18 cellular contexts compared by ENCODE assay signal in the genomic region with DNA sequence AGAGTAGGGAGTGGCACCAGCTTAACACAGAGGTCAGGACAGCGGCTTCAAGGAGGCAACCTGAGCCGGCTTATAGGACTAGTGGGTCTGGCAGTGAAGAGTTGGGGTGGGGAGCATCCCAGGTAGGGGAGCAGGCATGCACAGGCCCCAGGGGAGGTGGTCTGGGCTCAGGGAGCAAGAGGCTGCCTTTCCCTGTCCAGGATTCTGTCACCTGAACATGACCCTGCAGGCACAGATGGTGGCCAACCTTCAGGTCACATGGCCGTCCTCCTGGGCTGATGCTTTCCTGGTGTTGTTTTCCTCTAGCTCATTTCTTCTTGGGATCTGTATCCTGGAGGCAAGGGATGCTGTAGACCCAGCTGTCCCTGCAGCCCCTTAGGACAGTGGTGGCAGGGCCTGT. TPM values are rescaled to one million over a fixed set of nuclear protein-coding genes. Genes with fewer than 3 reads are reported as not detected.
A peak's percentile ranks its signal among the peaks of the same experiment; 100 is the strongest.
DNase-seq lines count a peak whose midpoint lies in the region; ATAC-seq, FAIRE-seq and TF ChIP-seq lines count a peak whose summit lies in the region.
"Had no signal": no experiment of that assay in that cellular context is flagged by ENCODE, and none has a peak within 500 bp of the region (broad histone marks: within the 10 kb centered on the region; RNA-seq: fewer than 3 reads in every experiment).

No MANE protein-coding gene starts in this region.

- H2BK120ac ChIP-seq in mesenchymal stem cell (ENCODE audit: low read depth, low read length), result no peak overlapping the region

- no peak overlapping the region for H3K9ac ChIP-seq in mesenchymal stem cell (ENCODE audit: low read length)

- peaks cover 1% of the 10 kb centered on the region for H3K36me3 Mint-ChIP-seq in activated naive CD8-positive, alpha-beta T cell treated with anti-CD3 and anti-CD28 coated beads, Interleukin-2, amount 10 ng/mL, durations not matched to agents 7 days and 5 days
- H3K36me3 Mint-ChIP-seq in activated naive CD8-positive, alpha-beta T cell treated with anti-CD3 and anti-CD28 coated beads, Interleukin-2, amount 50 U/mL, for 24 hours (ENCODE audit: low read depth), result peaks cover 6% of the 10 kb centered on the region

- H2BK5ac ChIP-seq in mesenchymal stem cell (ENCODE audit: low read depth, low read length, poor library complexity, severe bottlenecking), result no peak overlapping the region

- ATAC-seq in activated naive CD8-positive, alpha-beta T cell treated with anti-CD3 and anti-CD28 coated beads, Interleukin-2, amount 10 ng/mL, durations not matched to agents 7 days and 5 days (ENCODE audit: low read depth), result no peak
- ATAC-seq in activated naive CD8-positive, alpha-beta T cell treated with anti-CD3 and anti-CD28 coated beads, Interleukin-2, amount 50 U/mL, for 24 hours, result no peak

- H2AFZ ChIP-seq in mesenchymal stem cell (ENCODE audit: low read depth, low read length), result no peak overlapping the region

- H3K4me3 ChIP-seq in mesenchymal stem cell (ENCODE audit: insufficient read depth in 1 of 2, low read depth in 1 of 2, low read length in 2 of 2) (no peak overlapping the region), spleen (no peak overlapping the region)
- H3K4me3 ChIP-seq: HAP-1 had no signal

- no peak overlapping the region for H3K18ac ChIP-seq in mesenchymal stem cell (ENCODE audit: low read depth in 1 of 2, low read length in 2 of 2)

- FAIRE-seq in GM12892 (lab: Jason Lieb, UNC), result no peak
- FAIRE-seq: GM12891, H1 had no signal

- H3K4me1 Mint-ChIP-seq in activated naive CD8-positive, alpha-beta T cell treated with anti-CD3 and anti-CD28 coated beads, Interleukin-2, amount 10 ng/mL, durations not matched to agents 7 days and 5 days, result no peaks in the 10 kb centered on the region
- H3K4me1 Mint-ChIP-seq in activated naive CD8-positive, alpha-beta T cell treated with anti-CD3 and anti-CD28 coated beads, Interleukin-2, amount 50 U/mL, for 24 hours, result no peaks in the 10 kb centered on the region
- H3K4me1 Mint-ChIP-seq: CD4-positive, alpha-beta memory T cell had no signal

- H3K27ac ChIP-seq in RWPE1, result peak overlapping the region; percentile 3; the same call in 1 of the 2 replicates
- H3K27ac ChIP-seq in mesenchymal stem cell (ENCODE audit: low read length, poor library complexity, severe bottlenecking), result no peak overlapping the region
- no peak overlapping the region for H3K27ac ChIP-seq in spleen
- H3K27ac ChIP-seq: C4-2B had no signal

- no peak overlapping the region for H4K8ac ChIP-seq in mesenchymal stem cell (ENCODE audit: low read length)

- H2BK12ac ChIP-seq in mesenchymal stem cell (ENCODE audit: low read length in 2 of 2), result no peak overlapping the region

- H3K14ac ChIP-seq in mesenchymal stem cell (ENCODE audit: low read length in 2 of 2), result no peak overlapping the region

- intact Hi-C loops in spleen (cut with DNase I; ENCODE audit: low total_unique reads), result no loop called here

- no peak overlapping the region for H3K4me3 Mint-ChIP-seq in activated naive CD8-positive, alpha-beta T cell treated with anti-CD3 and anti-CD28 coated beads, Interleukin-2, amount 10 ng/mL, durations not matched to agents 7 days and 5 days
- H3K4me3 Mint-ChIP-seq in activated naive CD8-positive, alpha-beta T cell treated with anti-CD3 and anti-CD28 coated beads, Interleukin-2, amount 50 U/mL, for 24 hours, result no peak overlapping the region
- H3K4me3 Mint-ChIP-seq: B cell, HFFc6 had no signal

- H3K23ac ChIP-seq in mesenchymal stem cell (ENCODE audit: low read length in 2 of 2), result no peak overlapping the region

- no peaks in the 10 kb centered on the region for H3K9me3 ChIP-seq in mesenchymal stem cell (ENCODE audit: control insufficient read depth, low read length)
- H3K9me3 ChIP-seq in spleen, result no peaks in the 10 kb centered on the region
- H3K9me3 ChIP-seq: HAP-1 had no signal

- TF ChIP-seq CTCF in RWPE1 (conservative IDR thresholded peaks at IDR 0.05; ENCODE audit: low read depth), result no peak
- TF ChIP-seq CTCF in spleen (IDR thresholded peaks at IDR 0.05 in 8 of 11, conservative IDR thresholded peaks at IDR 0.05 in 3 of 11), result no peak

- no peak overlapping the region for H2AK5ac ChIP-seq in mesenchymal stem cell (ENCODE audit: low read length, severe bottlenecking)

- H2BK15ac ChIP-seq in mesenchymal stem cell (ENCODE audit: low read depth, poor library complexity, severe bottlenecking), result no peak overlapping the region

- peaks cover 58 to 71% of the 10 kb centered on the region in 2 experiments for H3K36me3 ChIP-seq in mesenchymal stem cell (ENCODE audit: control insufficient read depth in 1 of 2, insufficient read depth in 2 of 2, low read depth in 1 of 2, low read length in 2 of 2)
- H3K36me3 ChIP-seq in spleen, result peaks cover 0 to 78% (median 45%) of the 10 kb centered on the region in 6 donors

- H3K4me1 ChIP-seq in mesenchymal stem cell (ENCODE audit: control insufficient read depth, insufficient read depth, low read depth, low read length), result peaks cover 3% of the 10 kb centered on the region
- peaks cover 0 to 19% (median 9%) of the 10 kb centered on the region in 6 donors for H3K4me1 ChIP-seq in spleen
- H3K4me1 ChIP-seq: HAP-1 had no signal

- H3K27me3 Mint-ChIP-seq in activated naive CD8-positive, alpha-beta T cell treated with anti-CD3 and anti-CD28 coated beads, Interleukin-2, amount 10 ng/mL, durations not matched to agents 7 days and 5 days, result no peaks in the 10 kb centered on the region
- H3K27me3 Mint-ChIP-seq in activated naive CD8-positive, alpha-beta T cell treated with anti-CD3 and anti-CD28 coated beads, Interleukin-2, amount 50 U/mL, for 24 hours, result no peaks in the 10 kb centered on the region
- H3K27me3 Mint-ChIP-seq: B cell; CD4-positive, alpha-beta memory T cell had no signal

- no peak overlapping the region for H3K4me2 ChIP-seq in mesenchymal stem cell (ENCODE audit: low read length, poor library complexity, severe bottlenecking)

- H4K91ac ChIP-seq in mesenchymal stem cell (ENCODE audit: low read length), result peak overlapping the region; percentile 65

- DNase-seq in activated naive CD8-positive, alpha-beta T cell treated with anti-CD3 and anti-CD28 coated beads, Interleukin-2, amount 10 ng/mL, durations not matched to agents 7 days and 5 days, result no peak
- DNase-seq in activated naive CD8-positive, alpha-beta T cell treated with anti-CD3 and anti-CD28 coated beads, Interleukin-2, amount 50 U/mL, for 24 hours, result no peak
- DNase-seq in RWPE1 (ENCODE audit: low spot score) (no peak), mesenchymal stem cell (no peak), spleen (peak; percentile 54), HCEC 1CT (no peak), GM12892 (ENCODE audit: insufficient read length) (no peak)
- no peak for DNase-seq in activated CD4-positive, alpha-beta T cell treated with anti-CD3 and anti-CD28 coated beads for 1 hour
- DNase-seq: ACHN; CD4-positive, alpha-beta memory T cell; DMS79; HFFc6 had no signal

- 99% methylated on average over 3 of the region's 3 CpGs for WGBS in mesenchymal stem cell
- WGBS in spleen, 5 donors, result 89 to 94% (median 92%) methylated on average over 3 of the region's 3 CpGs

- H3K27me3 ChIP-seq in mesenchymal stem cell (ENCODE audit: control insufficient read depth in 1 of 2, insufficient read depth in 1 of 2, low read length in 2 of 2), result no peaks in the 10 kb centered on the region
- H3K27me3 ChIP-seq in spleen (replicated peaks in 1 of 7), result no peaks in the 10 kb centered on the region

- H3K9me3 Mint-ChIP-seq in activated naive CD8-positive, alpha-beta T cell treated with anti-CD3 and anti-CD28 coated beads, Interleukin-2, amount 10 ng/mL, durations not matched to agents 7 days and 5 days, result no peaks in the 10 kb centered on the region
- H3K9me3 Mint-ChIP-seq in activated naive CD8-positive, alpha-beta T cell treated with anti-CD3 and anti-CD28 coated beads, Interleukin-2, amount 50 U/mL, for 24 hours, result no peaks in the 10 kb centered on the region
- H3K9me3 Mint-ChIP-seq: CD4-positive, alpha-beta memory T cell; HFFc6 had no signal

- TF ChIP-seq POLR2A in spleen (IDR thresholded peaks at IDR 0.05) (no peak), GM12892 (IDR thresholded peaks at IDR 0.05; ENCODE audit: low read depth, low read length) (no peak)

- H3K79me1 ChIP-seq in mesenchymal stem cell (replicated peaks; ENCODE audit: low read length, poor library complexity, severe bottlenecking), result peaks cover 3% of the 10 kb centered on the region

- H3K4ac ChIP-seq in mesenchymal stem cell (ENCODE audit: low read depth in 1 of 2, low read length in 2 of 2), result no peak overlapping the region

- POLR2A ChIA-PET in activated naive CD8-positive, alpha-beta T cell treated with anti-CD3 and anti-CD28 coated beads, Interleukin-2, amount 10 ng/mL, durations not matched to agents 7 days and 5 days (lab: Charles Lee), result no interaction called here
- POLR2A ChIA-PET in RWPE1 (lab: Yijun Ruan, JAX; ENCODE audit: low non-redundant PET), result no interaction called here

- CTCF ChIA-PET in RWPE1 (lab: Yijun Ruan, JAX), result no interaction called here

- H3K27ac Mint-ChIP-seq in activated naive CD8-positive, alpha-beta T cell treated with anti-CD3 and anti-CD28 coated beads, Interleukin-2, amount 10 ng/mL, durations not matched to agents 7 days and 5 days, result peak overlapping the region; percentile 3
- H3K27ac Mint-ChIP-seq in activated naive CD8-positive, alpha-beta T cell treated with anti-CD3 and anti-CD28 coated beads, Interleukin-2, amount 50 U/mL, for 24 hours, result no peak overlapping the region
- H3K27ac Mint-ChIP-seq: HFFc6 had no signal

RNA-seq across cellular contexts. Expression of a gene that starts 3.5 kb away (rescaled TPM):
- total RNA-seq in activated naive CD8-positive, alpha-beta T cell treated with anti-CD3 and anti-CD28 coated beads, Interleukin-2, amount 10 ng/mL, durations not matched to agents 7 days and 5 days, result 1 to 10 TPM; 1.0 TPM
- polyA plus RNA-seq in mesenchymal stem cell (2013, experiment 1 of 2), result 0.29 TPM
- 0.22 TPM for polyA plus RNA-seq in mesenchymal stem cell (2013, experiment 2 of 2)
- 1 to 10 TPM in 2 of 7 donors, under 1 TPM in 5; 0.26 to 1.9 (median 0.92) TPM for total RNA-seq in spleen
- 1 to 10 TPM in 1 of 3 donors, under 1 TPM in 2; 0.61 to 1.8 (median 0.74) TPM for polyA plus RNA-seq in spleen
- 1.8 TPM for polyA plus RNA-seq in GM12892 (2012; ENCODE audit: missing spikeins)
- total RNA-seq: G401 had no signal

RNA-seq across cellular contexts. Expression of a gene that starts 17.3 kb away (rescaled TPM):
- total RNA-seq in activated naive CD8-positive, alpha-beta T cell treated with anti-CD3 and anti-CD28 coated beads, Interleukin-2, amount 10 ng/mL, durations not matched to agents 7 days and 5 days, result 10 to 100 TPM; 43.6 to 53.2 TPM
- polyA plus RNA-seq in mesenchymal stem cell (2013, experiment 1 of 2), result 25.6 TPM
- 26.0 TPM for polyA plus RNA-seq in mesenchymal stem cell (2013, experiment 2 of 2)
- total RNA-seq in spleen, result 10 to 100 TPM; 38.1 to 50.7 (median 49.4) TPM
- 10 to 100 TPM; 39.3 to 69.1 (median 58.0) TPM for polyA plus RNA-seq in spleen
- 25.4 TPM for polyA plus RNA-seq in GM12892 (2012; ENCODE audit: missing spikeins)
